In genomic region chr4:85724801-85725548, GRCh38 we compare ENCODE assay signal across 10 cellular contexts.
A peak's percentile ranks its signal among the peaks of the same experiment; 100 is the strongest.
DNase-seq lines count a peak whose midpoint lies in the region; ATAC-seq and TF ChIP-seq lines count a peak whose summit lies in the region.
"Had no signal": no experiment of that assay in that cellular context is flagged by ENCODE, and none has a peak within 500 bp of the region (broad histone marks: within the 10 kb centered on the region; RNA-seq: fewer than 3 reads in every experiment).

No MANE protein-coding gene starts in this region.

- H3K9me3 ChIP-seq in heart left ventricle (no peaks in the 10 kb centered on the region), transverse colon (no peaks in the 10 kb centered on the region), PC-9 (ENCODE audit: insufficient read depth, low read depth) (no peaks in the 10 kb centered on the region)

- no peaks in the 10 kb centered on the region for H3K9me3 Mint-ChIP-seq in activated naive CD8-positive, alpha-beta T cell treated with anti-CD3 and anti-CD28 coated beads, Interleukin-2, amount 50 U/mL, for 24 hours
- no peaks in the 10 kb centered on the region for H3K9me3 Mint-ChIP-seq in activated naive CD8-positive, alpha-beta T cell treated with anti-CD3 and anti-CD28 coated beads for 36 hours
- H3K9me3 Mint-ChIP-seq in activated CD4-positive, alpha-beta T cell treated with anti-CD3 and anti-CD28 coated beads for 36 hours (ENCODE audit: low read depth), result no peaks in the 10 kb centered on the region

- no peaks in the 10 kb centered on the region for H3K36me3 Mint-ChIP-seq in activated naive CD8-positive, alpha-beta T cell treated with anti-CD3 and anti-CD28 coated beads, Interleukin-2, amount 50 U/mL, for 24 hours (ENCODE audit: low read depth)
- no peaks in the 10 kb centered on the region for H3K36me3 Mint-ChIP-seq in activated naive CD8-positive, alpha-beta T cell treated with anti-CD3 and anti-CD28 coated beads for 36 hours
- no peaks in the 10 kb centered on the region for H3K36me3 Mint-ChIP-seq in activated CD4-positive, alpha-beta T cell treated with anti-CD3 and anti-CD28 coated beads for 36 hours (ENCODE audit: low read depth)
- H3K36me3 Mint-ChIP-seq: naive thymus-derived CD8-positive, alpha-beta T cell had no signal

- no TSS peak for BruUV-seq in PC-9 (replicated peaks; lab: Mats Ljungman, UMichigan)

- H3K79me2 ChIP-seq in PC-9 (ENCODE audit: low read depth), result no peaks in the 10 kb centered on the region

- no peak for TF ChIP-seq POLR2A in heart left ventricle (IDR thresholded peaks at IDR 0.05)
- no peak for TF ChIP-seq POLR2A in transverse colon (IDR thresholded peaks at IDR 0.05)

- H3K27ac ChIP-seq in heart left ventricle (peak overlapping the region in 11 of 12 donors; percentile 40 to 96 (median 69)), transverse colon (peak overlapping the region; percentile 50 to 62 (median 58)), PC-9 (no peak overlapping the region)

- TF ChIP-seq CTCF in heart left ventricle (IDR thresholded peaks at IDR 0.05) (no peak), transverse colon (IDR thresholded peaks at IDR 0.05) (no peak), PC-9 (conservative IDR thresholded peaks at IDR 0.05) (no peak)

- H3K36me3 ChIP-seq in heart left ventricle, result peaks cover 0 to 7% (median 0%) of the 10 kb centered on the region in 9 donors
- no peaks in the 10 kb centered on the region for H3K36me3 ChIP-seq in transverse colon
- no peaks in the 10 kb centered on the region for H3K36me3 ChIP-seq in PC-9 (ENCODE audit: low read depth)

- H3K4me3 Mint-ChIP-seq in activated naive CD8-positive, alpha-beta T cell treated with anti-CD3 and anti-CD28 coated beads, Interleukin-2, amount 50 U/mL, for 24 hours, result no peak overlapping the region
- no peak overlapping the region for H3K4me3 Mint-ChIP-seq in activated naive CD8-positive, alpha-beta T cell treated with anti-CD3 and anti-CD28 coated beads for 36 hours
- H3K4me3 Mint-ChIP-seq in activated CD4-positive, alpha-beta T cell treated with anti-CD3 and anti-CD28 coated beads for 36 hours, result no peak overlapping the region
- H3K4me3 Mint-ChIP-seq: naive thymus-derived CD8-positive, alpha-beta T cell had no signal

- H3K4me1 ChIP-seq in heart left ventricle (peaks cover 0 to 49% (median 27%) of the 10 kb centered on the region in 12 donors), transverse colon (peaks cover 3 to 19% (median 7%) of the 10 kb centered on the region in 4 donors), PC-9 (replicated peaks; ENCODE audit: insufficient read depth) (no peaks in the 10 kb centered on the region)

- no peak for DNase-seq in activated naive CD8-positive, alpha-beta T cell treated with anti-CD3 and anti-CD28 coated beads, Interleukin-2, amount 50 U/mL, for 24 hours
- DNase-seq in activated naive CD8-positive, alpha-beta T cell treated with anti-CD3 and anti-CD28 coated beads for 36 hours, result no peak
- no peak for DNase-seq in heart left ventricle
- no peak for DNase-seq in transverse colon
- no peak for DNase-seq in activated CD4-positive, alpha-beta T cell treated with anti-CD3 and anti-CD28 coated beads for 36 hours
- no peak for DNase-seq in PC-9
- DNase-seq in NCI-H748 treated with DMSO at 0.1 percent for 48 hours (lab: John Stamatoyannopoulos, UW), result no peak

- no peaks in the 10 kb centered on the region for H3K9me2 ChIP-seq in PC-9 (ENCODE audit: insufficient read depth)

- no peak overlapping the region for H2AFZ ChIP-seq in PC-9

- no peaks in the 10 kb centered on the region for H3F3A ChIP-seq in PC-9 (ENCODE audit: insufficient read depth, low read depth)

- peak overlapping the region; percentile 28 for H3K27ac Mint-ChIP-seq in activated naive CD8-positive, alpha-beta T cell treated with anti-CD3 and anti-CD28 coated beads, Interleukin-2, amount 50 U/mL, for 24 hours
- no peak overlapping the region for H3K27ac Mint-ChIP-seq in activated naive CD8-positive, alpha-beta T cell treated with anti-CD3 and anti-CD28 coated beads for 36 hours
- no peak overlapping the region for H3K27ac Mint-ChIP-seq in activated CD4-positive, alpha-beta T cell treated with anti-CD3 and anti-CD28 coated beads for 36 hours

- H3K4me3 ChIP-seq in heart left ventricle, result no peak overlapping the region
- no peak overlapping the region for H3K4me3 ChIP-seq in transverse colon
- no peak overlapping the region for H3K4me3 ChIP-seq in PC-9

- H3K27me3 Mint-ChIP-seq in activated naive CD8-positive, alpha-beta T cell treated with anti-CD3 and anti-CD28 coated beads, Interleukin-2, amount 50 U/mL, for 24 hours, result no peaks in the 10 kb centered on the region
- H3K27me3 Mint-ChIP-seq in activated naive CD8-positive, alpha-beta T cell treated with anti-CD3 and anti-CD28 coated beads for 36 hours, result no peaks in the 10 kb centered on the region
- H3K27me3 Mint-ChIP-seq in activated CD4-positive, alpha-beta T cell treated with anti-CD3 and anti-CD28 coated beads for 36 hours, result no peaks in the 10 kb centered on the region
- H3K27me3 Mint-ChIP-seq: naive thymus-derived CD8-positive, alpha-beta T cell had no signal

- POLR2A ChIA-PET in activated CD4-positive, alpha-beta T cell treated with anti-CD3 and anti-CD28 coated beads for 36 hours (lab: Charles Lee), result no interaction called here
- POLR2A ChIA-PET in PC-9 (lab: Charles Lee; ENCODE audit: unreplicated experiment), result no interaction called here

- CTCF ChIA-PET in activated CD4-positive, alpha-beta T cell treated with anti-CD3 and anti-CD28 coated beads for 36 hours (lab: Charles Lee), result no interaction called here
- CTCF ChIA-PET in PC-9 (lab: Charles Lee), result no interaction called here

- intact Hi-C loops in heart left ventricle (cut with DNase I) (loop anchor here in 2 of 10 donors (5.0 to 10.0 kb wide), 2 partner anchors 128 to 130 kb away; no protein-coding TSS in a partner anchor), transverse colon (cut with DNase I; ENCODE audit: low total_unique reads) (no loop called here), PC-9 (cut with micrococcal nuclease; ENCODE audit: unreplicated experiment) (no loop called here)
- intact Hi-C loops in activated CD4-positive, alpha-beta T cell treated with anti-CD3 and anti-CD28 coated beads for 36 hours (cut with DNase I, micrococcal nuclease), result no loop called here

- H3K27me3 ChIP-seq in heart left ventricle, result no peaks in the 10 kb centered on the region
- H3K27me3 ChIP-seq in transverse colon, result no peaks in the 10 kb centered on the region
- no peaks in the 10 kb centered on the region for H3K27me3 ChIP-seq in PC-9 (ENCODE audit: insufficient read depth, low read depth)

- TF ChIP-seq EP300 in transverse colon (IDR thresholded peaks at IDR 0.05; ENCODE audit: low read depth), result no peak

- in situ Hi-C loops in transverse colon (cut with MboI; ENCODE audit: low pct_ligation_motif_present in 1 of 4, low pct_unique_long_range_greater_than_20kb in 1 of 4, low sequenced_read_pairs in 3 of 4), result loop anchor here in 2 of 4 donors (25.0 kb wide), 2 partner anchors 313 to 588 kb away; no protein-coding TSS in a partner anchor

- no peak overlapping the region for H3K4me2 ChIP-seq in PC-9

- no peaks in the 10 kb centered on the region for H4K20me1 ChIP-seq in PC-9 (ENCODE audit: insufficient read depth)

- ATAC-seq in activated naive CD8-positive, alpha-beta T cell treated with anti-CD3 and anti-CD28 coated beads, Interleukin-2, amount 50 U/mL, for 24 hours, result no peak
- ATAC-seq in HG03565 (IDR thresholded peaks at IDR 0.05; ENCODE audit: unreplicated experiment) (peak; percentile 30), heart left ventricle (peak in 2 of 4 donors; percentile 2 to 5)
- no peak for ATAC-seq in activated CD4-positive, alpha-beta T cell treated with anti-CD3 and anti-CD28 coated beads for 36 hours
- ATAC-seq: HCT116 had no signal

- peaks cover 4% of the 10 kb centered on the region for H3K4me1 Mint-ChIP-seq in activated naive CD8-positive, alpha-beta T cell treated with anti-CD3 and anti-CD28 coated beads, Interleukin-2, amount 50 U/mL, for 24 hours
- H3K4me1 Mint-ChIP-seq in activated naive CD8-positive, alpha-beta T cell treated with anti-CD3 and anti-CD28 coated beads for 36 hours, result no peaks in the 10 kb centered on the region
- H3K4me1 Mint-ChIP-seq in activated CD4-positive, alpha-beta T cell treated with anti-CD3 and anti-CD28 coated beads for 36 hours, result no peaks in the 10 kb centered on the region

- WGBS in heart left ventricle, 4 donors, result 84 to 89% (median 88%) methylated on average over 3 of the region's 3 CpGs
- 84 to 91% methylated on average over 3 of the region's 3 CpGs for WGBS in transverse colon (ENCODE audit: low coverage in 1 of 2), 2 donors
